Comparison of ENCODE assay signal across 1 cellular context in the genomic region with DNA sequence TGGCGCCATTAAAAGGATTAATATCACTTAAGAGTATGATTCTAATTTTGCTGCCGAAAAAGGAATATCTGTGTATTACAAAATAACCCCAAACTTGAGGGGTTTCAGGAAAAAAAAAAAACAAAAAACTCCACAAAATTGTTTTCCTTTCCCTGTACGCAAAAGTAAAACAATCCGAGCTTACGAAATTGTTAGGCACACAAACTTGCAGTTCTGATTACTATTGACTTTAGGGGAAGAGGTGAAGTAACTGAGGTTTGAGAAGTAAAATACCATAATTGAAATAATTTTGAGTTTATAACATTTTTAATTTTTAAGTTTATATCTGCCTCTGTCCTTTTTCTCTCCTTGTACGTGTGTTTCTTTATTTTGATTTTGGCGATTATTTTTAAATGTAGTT.
TF ChIP-seq lines count a peak whose summit lies in the region.

No MANE protein-coding gene starts in this region.

TF ChIP-seq in GM23338, 12 proteins besides CTCF, POLR2A, EP300 and RAD21 (continued from another document):
- TF ChIP-seq, protein P1, sequence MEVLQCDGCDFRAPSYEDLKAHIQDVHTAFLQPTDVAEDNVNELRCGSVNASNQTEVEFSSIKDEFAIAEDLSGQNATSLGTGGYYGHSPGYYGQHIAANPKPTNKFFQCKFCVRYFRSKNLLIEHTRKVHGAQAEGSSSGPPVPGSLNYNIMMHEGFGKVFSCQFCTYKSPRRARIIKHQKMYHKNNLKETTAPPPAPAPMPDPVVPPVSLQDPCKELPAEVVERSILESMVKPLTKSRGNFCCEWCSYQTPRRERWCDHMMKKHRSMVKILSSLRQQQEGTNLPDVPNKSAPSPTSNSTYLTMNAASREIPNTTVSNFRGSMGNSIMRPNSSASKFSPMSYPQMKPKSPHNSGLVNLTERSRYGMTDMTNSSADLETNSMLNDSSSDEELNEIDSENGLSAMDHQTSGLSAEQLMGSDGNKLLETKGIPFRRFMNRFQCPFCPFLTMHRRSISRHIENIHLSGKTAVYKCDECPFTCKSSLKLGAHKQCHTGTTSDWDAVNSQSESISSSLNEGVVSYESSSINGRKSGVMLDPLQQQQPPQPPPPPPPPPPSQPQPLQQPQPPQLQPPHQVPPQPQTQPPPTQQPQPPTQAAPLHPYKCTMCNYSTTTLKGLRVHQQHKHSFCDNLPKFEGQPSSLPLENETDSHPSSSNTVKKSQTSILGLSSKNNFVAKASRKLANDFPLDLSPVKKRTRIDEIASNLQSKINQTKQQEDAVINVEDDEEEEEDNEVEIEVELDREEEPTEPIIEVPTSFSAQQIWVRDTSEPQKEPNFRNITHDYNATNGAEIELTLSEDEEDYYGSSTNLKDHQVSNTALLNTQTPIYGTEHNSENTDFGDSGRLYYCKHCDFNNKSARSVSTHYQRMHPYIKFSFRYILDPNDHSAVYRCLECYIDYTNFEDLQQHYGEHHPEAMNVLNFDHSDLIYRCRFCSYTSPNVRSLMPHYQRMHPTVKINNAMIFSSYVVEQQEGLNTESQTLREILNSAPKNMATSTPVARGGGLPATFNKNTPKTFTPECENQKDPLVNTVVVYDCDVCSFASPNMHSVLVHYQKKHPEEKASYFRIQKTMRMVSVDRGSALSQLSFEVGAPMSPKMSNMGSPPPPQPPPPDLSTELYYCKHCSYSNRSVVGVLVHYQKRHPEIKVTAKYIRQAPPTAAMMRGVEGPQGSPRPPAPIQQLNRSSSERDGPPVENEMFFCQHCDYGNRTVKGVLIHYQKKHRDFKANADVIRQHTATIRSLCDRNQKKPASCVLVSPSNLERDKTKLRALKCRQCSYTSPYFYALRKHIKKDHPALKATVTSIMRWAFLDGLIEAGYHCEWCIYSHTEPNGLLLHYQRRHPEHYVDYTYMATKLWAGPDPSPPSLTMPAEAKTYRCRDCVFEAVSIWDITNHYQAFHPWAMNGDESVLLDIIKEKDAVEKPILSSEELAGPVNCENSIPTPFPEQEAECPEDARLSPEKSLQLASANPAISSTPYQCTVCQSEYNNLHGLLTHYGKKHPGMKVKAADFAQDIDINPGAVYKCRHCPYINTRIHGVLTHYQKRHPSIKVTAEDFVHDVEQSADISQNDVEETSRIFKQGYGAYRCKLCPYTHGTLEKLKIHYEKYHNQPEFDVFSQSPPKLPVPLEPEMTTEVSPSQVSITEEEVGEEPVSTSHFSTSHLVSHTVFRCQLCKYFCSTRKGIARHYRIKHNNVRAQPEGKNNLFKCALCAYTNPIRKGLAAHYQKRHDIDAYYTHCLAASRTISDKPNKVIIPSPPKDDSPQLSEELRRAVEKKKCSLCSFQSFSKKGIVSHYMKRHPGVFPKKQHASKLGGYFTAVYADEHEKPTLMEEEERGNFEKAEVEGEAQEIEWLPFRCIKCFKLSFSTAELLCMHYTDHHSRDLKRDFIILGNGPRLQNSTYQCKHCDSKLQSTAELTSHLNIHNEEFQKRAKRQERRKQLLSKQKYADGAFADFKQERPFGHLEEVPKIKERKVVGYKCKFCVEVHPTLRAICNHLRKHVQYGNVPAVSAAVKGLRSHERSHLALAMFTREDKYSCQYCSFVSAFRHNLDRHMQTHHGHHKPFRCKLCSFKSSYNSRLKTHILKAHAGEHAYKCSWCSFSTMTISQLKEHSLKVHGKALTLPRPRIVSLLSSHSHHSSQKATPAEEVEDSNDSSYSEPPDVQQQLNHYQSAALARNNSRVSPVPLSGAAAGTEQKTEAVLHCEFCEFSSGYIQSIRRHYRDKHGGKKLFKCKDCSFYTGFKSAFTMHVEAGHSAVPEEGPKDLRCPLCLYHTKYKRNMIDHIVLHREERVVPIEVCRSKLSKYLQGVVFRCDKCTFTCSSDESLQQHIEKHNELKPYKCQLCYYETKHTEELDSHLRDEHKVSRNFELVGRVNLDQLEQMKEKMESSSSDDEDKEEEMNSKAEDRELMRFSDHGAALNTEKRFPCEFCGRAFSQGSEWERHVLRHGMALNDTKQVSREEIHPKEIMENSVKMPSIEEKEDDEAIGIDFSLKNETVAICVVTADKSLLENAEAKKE (CRISPR knock-in tag; IDR thresholded peaks at IDR 0.05): no peak
- TF ChIP-seq POLR2AphosphoS5 (IDR thresholded peaks at IDR 0.05; ENCODE audit: low read depth): no peak
